ENCODE assay signal across 31 cellular contexts in genomic region chr18:9906407-9906955, GRCh38. TPM values are rescaled to one million over a fixed set of nuclear protein-coding genes. Genes with fewer than 3 reads are reported as not detected.
DNase-seq lines count a peak whose midpoint lies in the region; ATAC-seq and TF ChIP-seq lines count a peak whose summit lies in the region.
"Had no signal": no experiment of that assay in that cellular context is flagged by ENCODE, and none has a peak within 500 bp of the region (broad histone marks: within the 10 kb centered on the region; RNA-seq: fewer than 3 reads in every experiment).

No MANE protein-coding gene starts in this region.

- H3K9me3 Mint-ChIP-seq in activated CD4-positive, alpha-beta T cell treated with anti-CD3 and anti-CD28 coated beads for 36 hours (ENCODE audit: low read depth) = no peaks in the 10 kb centered on the region
- H3K9me3 Mint-ChIP-seq: activated CD4-positive, alpha-beta memory T cell treated with anti-CD3 and anti-CD28 coated beads, Interleukin-2, amount 10 ng/mL, durations not matched to agents 7 days and 5 days; endodermal cell had no signal

- H3K27ac ChIP-seq in neutrophil = peak overlapping the region; percentile 61
- H3K27ac ChIP-seq: cardiac muscle cell, coronary artery, gastrocnemius medialis, hepatocyte, neural progenitor cell, thoracic aorta had no signal

- no peak overlapping the region for H3K27ac Mint-ChIP-seq in activated CD4-positive, alpha-beta T cell treated with anti-CD3 and anti-CD28 coated beads for 36 hours
- H3K27ac Mint-ChIP-seq: activated CD4-positive, alpha-beta memory T cell treated with anti-CD3 and anti-CD28 coated beads, Interleukin-2, amount 10 ng/mL, durations not matched to agents 7 days and 5 days; activated naive CD8-positive, alpha-beta T cell; activated T-helper 17 cell treated with anti-CD3 and anti-CD28 coated beads, Interleukin-2, amount 50 U/mL, for 72 hours; endodermal cell; H9; memory B cell; neural progenitor cell had no signal

- H3K27me3 Mint-ChIP-seq in activated CD4-positive, alpha-beta T cell treated with anti-CD3 and anti-CD28 coated beads for 36 hours = peaks cover 18% of the 10 kb centered on the region

- no peaks in the 10 kb centered on the region for H3K27me3 ChIP-seq in neutrophil
- H3K27me3 ChIP-seq: BE2C, cardiac muscle cell, gastrocnemius medialis, hepatocyte, neural progenitor cell, spleen had no signal

- TF ChIP-seq CTCF in neutrophil (IDR thresholded peaks at IDR 0.05) = no peak

- peak overlapping the region; percentile 3 to 26 for H3K4me3 ChIP-seq in neutrophil (ENCODE audit: low read depth in 1 of 2, low read length in 1 of 2)
- H3K4me3 ChIP-seq: cardiac muscle cell, coronary artery, gastrocnemius medialis, hepatocyte, neural progenitor cell, spleen, thoracic aorta had no signal

- H3K36me3 Mint-ChIP-seq in activated CD4-positive, alpha-beta T cell treated with anti-CD3 and anti-CD28 coated beads for 36 hours (ENCODE audit: low read depth) = no peaks in the 10 kb centered on the region
- H3K36me3 Mint-ChIP-seq: neural progenitor cell had no signal

- peaks cover 23 to 25% of the 10 kb centered on the region in 2 experiments for H3K4me1 ChIP-seq in neutrophil (ENCODE audit: control insufficient read depth in 1 of 2, insufficient read depth in 1 of 2, low read depth in 1 of 2, low read length in 1 of 2)
- H3K4me1 ChIP-seq: gastrocnemius medialis, neural progenitor cell had no signal

- H3K9me3 ChIP-seq in neutrophil = no peaks in the 10 kb centered on the region
- H3K9me3 ChIP-seq: BE2C, gastrocnemius medialis, spleen, thoracic aorta had no signal

- no peak for ATAC-seq in activated CD4-positive, alpha-beta T cell treated with anti-CD3 and anti-CD28 coated beads for 36 hours
- ATAC-seq: activated CD4-positive, CD25-positive, alpha-beta regulatory T cell treated with anti-CD3 and anti-CD28 coated beads, Interleukin-2, amount 50 U/mL, for 24 hours; activated T-helper 17 cell treated with anti-CD3 and anti-CD28 coated beads, Interleukin-2, amount 50 U/mL, for 72 hours; left cardiac atrium; right cardiac atrium had no signal

- intact Hi-C loops in activated CD4-positive, alpha-beta T cell treated with anti-CD3 and anti-CD28 coated beads for 36 hours (cut with DNase I, micrococcal nuclease) = no loop called here

- CTCF ChIA-PET in activated CD4-positive, alpha-beta T cell treated with anti-CD3 and anti-CD28 coated beads for 36 hours (lab: Charles Lee) = no interaction called here

- DNase-seq in CD1c-positive myeloid dendritic cell (ENCODE audit: extremely low spot score) (peak; percentile 30), MV-4-11 (lab: John Stamatoyannopoulos, UW) (peak; percentile 90), SKM-1 treated with dmso at 0.1 percent for 144 hours (lab: John Stamatoyannopoulos, UW; ENCODE audit: unreplicated experiment) (peak; percentile 84), GOT3 (lab: John Stamatoyannopoulos, UW) (no peak), RKO (ENCODE audit: low spot score) (no peak)
- DNase-seq in activated CD4-positive, alpha-beta T cell treated with anti-CD3 and anti-CD28 coated beads for 36 hours = no peak
- DNase-seq in stimulated activated CD4-positive, alpha-beta T cell treated with anti-CD3 and anti-CD28 coated beads, Interleukin-4, amount 100 ng/mL, for 24 hours = no peak
- DNase-seq: activated CD4-positive, alpha-beta memory T cell treated with anti-CD3 and anti-CD28 coated beads, Interleukin-2, amount 10 ng/mL, durations not matched to agents 7 days and 5 days; anterior cingulate cortex; endodermal cell; gastrocnemius medialis; H9; left cardiac atrium; NCI-H1436 treated with DMSO at 0.1 percent for 48 hours; NCI-H748 treated with DMSO at 0.1 percent for 48 hours; right cardiac atrium; SHP77; spleen; stimulated activated CD4-positive, alpha-beta T cell treated with anti-CD3 and anti-CD28 coated beads, Interleukin-4, amount 100 ng/mL, for 1 hour; stimulated activated naive CD4-positive, alpha-beta T cell had no signal

- POLR2A ChIA-PET in activated CD4-positive, alpha-beta T cell treated with anti-CD3 and anti-CD28 coated beads for 36 hours (lab: Charles Lee) = no interaction called here

- no peak overlapping the region for H3K4me3 Mint-ChIP-seq in activated CD4-positive, alpha-beta T cell treated with anti-CD3 and anti-CD28 coated beads for 36 hours
- H3K4me3 Mint-ChIP-seq: activated CD4-positive, alpha-beta memory T cell treated with anti-CD3 and anti-CD28 coated beads, Interleukin-2, amount 10 ng/mL, durations not matched to agents 7 days and 5 days; activated naive CD8-positive, alpha-beta T cell; activated T-helper 17 cell treated with anti-CD3 and anti-CD28 coated beads, Interleukin-2, amount 50 U/mL, for 72 hours; endodermal cell; H9; memory B cell; neural progenitor cell had no signal

- H3K36me3 ChIP-seq in neutrophil = no peaks in the 10 kb centered on the region
- H3K36me3 ChIP-seq: BE2C, cardiac muscle cell, gastrocnemius medialis, neural progenitor cell, spleen, thoracic aorta had no signal

- H3K4me1 Mint-ChIP-seq in activated CD4-positive, alpha-beta T cell treated with anti-CD3 and anti-CD28 coated beads for 36 hours = no peaks in the 10 kb centered on the region
- H3K4me1 Mint-ChIP-seq: activated CD4-positive, alpha-beta memory T cell treated with anti-CD3 and anti-CD28 coated beads, Interleukin-2, amount 10 ng/mL, durations not matched to agents 7 days and 5 days; activated T-helper 17 cell treated with anti-CD3 and anti-CD28 coated beads, Interleukin-2, amount 50 U/mL, for 72 hours; memory B cell had no signal

RNA-seq across cellular contexts. Expression of gene VAPA, which starts 7.3 kb away (rescaled TPM):
- 100 to 1,000 TPM; 156 to 220 TPM for total RNA-seq in activated CD4-positive, alpha-beta T cell treated with anti-CD3 and anti-CD28 coated beads for 36 hours

RNA-seq across cellular contexts. Expression of gene TXNDC2, which starts 20.7 kb away (rescaled TPM):
- total RNA-seq in activated CD4-positive, alpha-beta T cell treated with anti-CD3 and anti-CD28 coated beads for 36 hours = not detected
- total RNA-seq: activated T-helper 17 cell treated with anti-CD3 and anti-CD28 coated beads, Interleukin-2, amount 50 U/mL, for 72 hours; cardiac muscle cell; endodermal cell; gastrocnemius medialis; hepatocyte had no signal

Comparison
In these comparisons a context has a peak if more than half of its experiments do, and no peak if none do; other contexts are left out.
1. DNase-seq: peak in CD1c-positive myeloid dendritic cell (single experiment), MV-4-11 (single experiment) and SKM-1 treated with dmso at 0.1 percent for 144 hours (single experiment); none in activated CD4-positive, alpha-beta T cell treated with anti-CD3 and anti-CD28 coated beads for 36 hours (single experiment), GOT3 (single experiment), stimulated activated CD4-positive, alpha-beta T cell treated with anti-CD3 and anti-CD28 coated beads, Interleukin-4, amount 100 ng/mL, for 24 hours (single experiment) and RKO (single experiment).